In the genomic region with DNA sequence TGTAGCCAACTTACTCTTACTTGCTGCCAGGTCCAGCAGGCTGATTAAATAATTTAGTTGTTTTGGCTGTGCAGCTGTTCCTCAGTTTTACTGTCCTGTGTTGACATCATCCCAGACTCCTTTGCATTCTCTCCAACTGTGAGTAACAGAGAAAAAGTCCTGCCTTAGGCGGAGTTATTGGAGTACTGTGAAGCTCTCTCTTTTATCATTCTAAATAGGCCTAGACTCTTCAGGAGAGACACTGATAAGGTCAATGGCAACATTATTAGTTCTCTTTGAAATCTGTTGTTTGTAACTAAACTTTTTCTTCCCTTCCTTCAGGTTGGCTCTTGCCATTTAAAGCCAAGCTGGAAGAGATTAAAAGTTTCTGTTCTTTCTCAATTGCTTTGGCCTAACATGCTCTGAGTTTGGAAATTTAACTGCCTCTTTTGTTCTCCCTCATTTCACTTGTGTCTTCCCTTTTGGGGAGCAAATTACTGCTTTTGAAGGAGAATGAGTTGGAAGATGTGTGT, we compare ENCODE assay signal across 23 cellular contexts.
A peak's percentile ranks its signal among the peaks of the same experiment; 100 is the strongest.
DNase-seq lines count a peak whose midpoint lies in the region; ATAC-seq and TF ChIP-seq lines count a peak whose summit lies in the region.
"Had no signal": no experiment of that assay in that cellular context is flagged by ENCODE, and none has a peak within 500 bp of the region (broad histone marks: within the 10 kb centered on the region; RNA-seq: fewer than 3 reads in every experiment).

No MANE protein-coding gene starts in this region.

- no peak overlapping the region for H2BK20ac ChIP-seq in IMR-90 (ENCODE audit: low read depth, low read length)

- H2BK120ac ChIP-seq in IMR-90 (ENCODE audit: low read depth, low read length) (no peak overlapping the region), mesendoderm (ENCODE audit: low read depth, low read length) (no peak overlapping the region)

- no peaks in the 10 kb centered on the region for H3K79me2 ChIP-seq in mesendoderm (ENCODE audit: control insufficient read depth, insufficient read depth, low read length)
- H3K79me2 ChIP-seq: hepatocyte had no signal

- no peaks in the 10 kb centered on the region for H4K20me1 ChIP-seq in IMR-90 (ENCODE audit: insufficient read depth, low read length)

- no peak overlapping the region for H3K27ac Mint-ChIP-seq in activated T-helper 2 cell treated with anti-CD3 and anti-CD28 coated beads, Interferon-gamma antibody, Interleukin-2, Interleukin-4, amounts not matched to agents 10 μg/mL and 5 μg/mL and 100 μg/mL, durations not matched to agents 14 hours and 24 hours and 36 hours
- H3K27ac Mint-ChIP-seq in stimulated activated memory B cell treated with anti-CD40 and anti-IgM and Interleukin-4, amounts not matched to agents 10 μg/mL and 1 μg/mL and 100 μg/mL, for 72 hours = no peak overlapping the region
- H3K27ac Mint-ChIP-seq: activated CD4-positive, alpha-beta T cell treated with anti-CD3 and anti-CD28 coated beads, Interleukin-2, amount 10 ng/mL, durations not matched to agents 7 days and 5 days; CD8-positive, alpha-beta T cell; IgD-negative memory B cell; T-cell had no signal

- TF ChIP-seq CTCF in BE2C (IDR thresholded peaks at IDR 0.05; ENCODE audit: low read depth, low read length) = no peak
- TF ChIP-seq CTCF in IMR-90 (conservative IDR thresholded peaks at IDR 0.05; ENCODE audit: low read depth, low read length) = no peak

- ATAC-seq in IMR-90 (ENCODE audit: low read depth) (0 out of 2 replicates have a peak, but pooled peaks have one; percentile 14), HG02840 (IDR thresholded peaks at IDR 0.05; ENCODE audit: low FRiP score, unreplicated experiment) (no peak)
- ATAC-seq in stimulated activated memory B cell treated with anti-CD40 and anti-IgM and Interleukin-4, amounts not matched to agents 10 μg/mL and 1 μg/mL and 100 μg/mL, for 72 hours = no peak
- ATAC-seq: CD8-positive, alpha-beta T cell; foreskin keratinocyte; left colon; psoas muscle; T-cell had no signal

- H3K23ac ChIP-seq in IMR-90 (ENCODE audit: low read depth, low read length) (no peak overlapping the region), mesendoderm (ENCODE audit: low read length) (no peak overlapping the region)

- H3K4me2 ChIP-seq in IMR-90 (ENCODE audit: low read depth, low read length) (no peak overlapping the region), mesendoderm (ENCODE audit: low read length) (no peak overlapping the region)
- H3K4me2 ChIP-seq: hepatocyte had no signal

- H3K9ac ChIP-seq in IMR-90 (ENCODE audit: low read depth, low read length) (no peak overlapping the region), mesendoderm (ENCODE audit: low read length) (no peak overlapping the region)

- no CpG with 5 or more reads among the region's 1 CpG for WGBS in IMR-90 (ENCODE audit: extremely low coverage in 2 of 2, insufficient read length in 1 of 2), 2 experiments
- WGBS in mesendoderm (ENCODE audit: extremely low coverage, insufficient coverage, low lambda C conversion rate) = no CpG with 5 or more reads among the region's 1 CpG

- in situ Hi-C loops in IMR-90 (cut with MboI; ENCODE audit: low sequenced_read_pairs) = no loop called here

- H3K4ac ChIP-seq in IMR-90 (ENCODE audit: low read depth, low read length) (no peak overlapping the region), mesendoderm (ENCODE audit: low read depth, low read length) (no peak overlapping the region)

- H3K4me1 Mint-ChIP-seq in activated T-helper 2 cell treated with anti-CD3 and anti-CD28 coated beads, Interferon-gamma antibody, Interleukin-2, Interleukin-4, amounts not matched to agents 10 μg/mL and 5 μg/mL and 100 μg/mL, durations not matched to agents 14 hours and 24 hours and 36 hours (ENCODE audit: low read depth) = no peaks in the 10 kb centered on the region
- no peaks in the 10 kb centered on the region for H3K4me1 Mint-ChIP-seq in stimulated activated memory B cell treated with anti-CD40 and anti-IgM and Interleukin-4, amounts not matched to agents 10 μg/mL and 1 μg/mL and 100 μg/mL, for 72 hours
- H3K4me1 Mint-ChIP-seq: activated CD4-positive, alpha-beta T cell treated with anti-CD3 and anti-CD28 coated beads, Interleukin-2, amount 10 ng/mL, durations not matched to agents 7 days and 5 days; IgD-negative memory B cell; T-cell had no signal

- intact Hi-C loops in IMR-90 (cut with micrococcal nuclease) = no loop called here
- intact Hi-C loops in activated T-helper 2 cell treated with anti-CD3 and anti-CD28 coated beads, Interferon-gamma antibody, Interleukin-2, Interleukin-4, amounts not matched to agents 10 μg/mL and 5 μg/mL and 100 μg/mL, durations not matched to agents 14 hours and 24 hours and 36 hours (cut with micrococcal nuclease) = no loop called here

- TF ChIP-seq POLR2A in IMR-90 (IDR thresholded peaks at IDR 0.05; ENCODE audit: low read depth, low read length) = no peak

- no peak overlapping the region for H2AK9ac ChIP-seq in IMR-90 (replicated peaks; ENCODE audit: low read depth, low read length, poor library complexity)

- H3K56ac ChIP-seq in IMR-90 (ENCODE audit: extremely low read depth, insufficient read depth, low read length) (no peak overlapping the region), mesendoderm (ENCODE audit: low read length) (no peak overlapping the region)

- H3K9me3 ChIP-seq in BE2C (no peaks in the 10 kb centered on the region), IMR-90 (ENCODE audit: control insufficient read depth, insufficient read depth, low read length) (no peaks in the 10 kb centered on the region)
- H3K9me3 ChIP-seq: psoas muscle, stomach, transverse colon had no signal

- H4K8ac ChIP-seq in IMR-90 (ENCODE audit: low read depth in 2 of 2, low read length in 2 of 2) = no peak overlapping the region
- peak overlapping the region; percentile 65 for H4K8ac ChIP-seq in mesendoderm (ENCODE audit: low read depth, low read length)

- H3K9me3 Mint-ChIP-seq in activated T-helper 2 cell treated with anti-CD3 and anti-CD28 coated beads, Interferon-gamma antibody, Interleukin-2, Interleukin-4, amounts not matched to agents 10 μg/mL and 5 μg/mL and 100 μg/mL, durations not matched to agents 14 hours and 24 hours and 36 hours = no peaks in the 10 kb centered on the region
- no peaks in the 10 kb centered on the region for H3K9me3 Mint-ChIP-seq in stimulated activated memory B cell treated with anti-CD40 and anti-IgM and Interleukin-4, amounts not matched to agents 10 μg/mL and 1 μg/mL and 100 μg/mL, for 72 hours
- H3K9me3 Mint-ChIP-seq: activated CD4-positive, alpha-beta T cell treated with anti-CD3 and anti-CD28 coated beads, Interleukin-2, amount 10 ng/mL, durations not matched to agents 7 days and 5 days; CD8-positive, alpha-beta T cell; IgD-negative memory B cell; T-cell had no signal

- no TSS peak for BruUV-seq in IMR-90 (replicated peaks; lab: Mats Ljungman, UMichigan)

- no peak overlapping the region for H4K5ac ChIP-seq in IMR-90 (ENCODE audit: low read depth, low read length)
- no peak overlapping the region for H4K5ac ChIP-seq in mesendoderm (ENCODE audit: low read length)

- H3K27me3 ChIP-seq in BE2C (no peaks in the 10 kb centered on the region), IMR-90 (ENCODE audit: control insufficient read depth, insufficient read depth, low read length) (no peaks in the 10 kb centered on the region), mesendoderm (ENCODE audit: insufficient read depth, low read length, poor library complexity) (no peaks in the 10 kb centered on the region)
- H3K27me3 ChIP-seq: foreskin keratinocyte, hepatocyte, stomach, transverse colon had no signal

- H2BK5ac ChIP-seq in IMR-90 (ENCODE audit: low read depth, low read length, poor library complexity, severe bottlenecking) (no peak overlapping the region), mesendoderm (ENCODE audit: low read length) (no peak overlapping the region)

- DNase-seq in BE2C (peak; percentile 8), IMR-90 (no peak), fibroblast of peridontal ligament (ENCODE audit: extremely low read depth) (peak; percentile 53), mesendoderm (peak; percentile 77), DMS114 treated with DMSO at 0.1 percent for 48 hours (lab: John Stamatoyannopoulos, UW; ENCODE audit: unreplicated experiment) (no peak)
- DNase-seq in activated T-helper 2 cell treated with anti-CD3 and anti-CD28 coated beads, Interferon-gamma antibody, Interleukin-2, Interleukin-4, amounts not matched to agents 10 μg/mL and 5 μg/mL and 100 μg/mL, durations not matched to agents 14 hours and 24 hours and 36 hours (ENCODE audit: low spot score) = no peak
- DNase-seq: activated CD4-positive, alpha-beta T cell treated with anti-CD3 and anti-CD28 coated beads, Interleukin-2, amount 10 ng/mL, durations not matched to agents 7 days and 5 days; CD8-positive, alpha-beta T cell; cortex of kidney; DMS79; foreskin keratinocyte; left colon; NCI-H1436; NCI-H524 treated with DMSO at 0.1 percent for 48 hours; psoas muscle; stimulated activated CD4-positive, alpha-beta T cell treated with anti-CD3 and anti-CD28 coated beads, Interleukin-4, amount 100 ng/mL, for 24 hours; stomach; T-cell; transverse colon had no signal

- H3K4me3 ChIP-seq in BE2C (ENCODE audit: low read depth, low read length) = no peak overlapping the region
- no peak overlapping the region for H3K4me3 ChIP-seq in IMR-90 (ENCODE audit: insufficient read depth, low read depth, low read length)
- no peak overlapping the region for H3K4me3 ChIP-seq in mesendoderm (ENCODE audit: low read length)
- H3K4me3 ChIP-seq: hepatocyte, psoas muscle, stomach, transverse colon had no signal

- no peak overlapping the region for H3K4me3 Mint-ChIP-seq in activated T-helper 2 cell treated with anti-CD3 and anti-CD28 coated beads, Interferon-gamma antibody, Interleukin-2, Interleukin-4, amounts not matched to agents 10 μg/mL and 5 μg/mL and 100 μg/mL, durations not matched to agents 14 hours and 24 hours and 36 hours (ENCODE audit: low read depth)
- no peak overlapping the region for H3K4me3 Mint-ChIP-seq in stimulated activated memory B cell treated with anti-CD40 and anti-IgM and Interleukin-4, amounts not matched to agents 10 μg/mL and 1 μg/mL and 100 μg/mL, for 72 hours
- H3K4me3 Mint-ChIP-seq: activated CD4-positive, alpha-beta T cell treated with anti-CD3 and anti-CD28 coated beads, Interleukin-2, amount 10 ng/mL, durations not matched to agents 7 days and 5 days; CD8-positive, alpha-beta T cell; IgD-negative memory B cell; T-cell had no signal

- POLR2A ChIA-PET in IMR-90 (lab: Charles Lee; ENCODE audit: unreplicated experiment) = no interaction called here

- H3K79me1 ChIP-seq in IMR-90 (ENCODE audit: low read depth in 1 of 2, low read length in 2 of 2) (no peaks in the 10 kb centered on the region), mesendoderm (ENCODE audit: low read length) (no peaks in the 10 kb centered on the region)

- H3K18ac ChIP-seq in IMR-90 (ENCODE audit: low read depth, low read length) = no peak overlapping the region
- H3K18ac ChIP-seq in mesendoderm (ENCODE audit: low read length) = no peak overlapping the region

- no peak overlapping the region for H4K91ac ChIP-seq in IMR-90 (ENCODE audit: insufficient read depth, low read depth, low read length)

- H3K27me3 Mint-ChIP-seq in activated T-helper 2 cell treated with anti-CD3 and anti-CD28 coated beads, Interferon-gamma antibody, Interleukin-2, Interleukin-4, amounts not matched to agents 10 μg/mL and 5 μg/mL and 100 μg/mL, durations not matched to agents 14 hours and 24 hours and 36 hours (ENCODE audit: low read depth) = peaks cover 2% of the 10 kb centered on the region
- H3K27me3 Mint-ChIP-seq in stimulated activated memory B cell treated with anti-CD40 and anti-IgM and Interleukin-4, amounts not matched to agents 10 μg/mL and 1 μg/mL and 100 μg/mL, for 72 hours = no peaks in the 10 kb centered on the region
- H3K27me3 Mint-ChIP-seq: IgD-negative memory B cell had no signal

- dilution Hi-C loops in IMR-90 (cut with HindIII; ENCODE audit: low sequenced_read_pairs, unreplicated experiment) = no loop called here

- H3K14ac ChIP-seq in IMR-90 (replicated peaks; ENCODE audit: low read depth, low read length) = no peak overlapping the region

- no peaks in the 10 kb centered on the region for H3K36me3 Mint-ChIP-seq in activated T-helper 2 cell treated with anti-CD3 and anti-CD28 coated beads, Interferon-gamma antibody, Interleukin-2, Interleukin-4, amounts not matched to agents 10 μg/mL and 5 μg/mL and 100 μg/mL, durations not matched to agents 14 hours and 24 hours and 36 hours (ENCODE audit: low read depth)
- no peaks in the 10 kb centered on the region for H3K36me3 Mint-ChIP-seq in stimulated activated memory B cell treated with anti-CD40 and anti-IgM and Interleukin-4, amounts not matched to agents 10 μg/mL and 1 μg/mL and 100 μg/mL, for 72 hours
- H3K36me3 Mint-ChIP-seq: CD8-positive, alpha-beta T cell; IgD-negative memory B cell; T-cell had no signal

- H2BK15ac ChIP-seq in IMR-90 (ENCODE audit: low read depth, low read length) (no peak overlapping the region), mesendoderm (replicated peaks; ENCODE audit: low read depth) (no peak overlapping the region)

- H2AK5ac ChIP-seq in IMR-90 (ENCODE audit: low read depth, low read length) = no peak overlapping the region
- no peak overlapping the region for H2AK5ac ChIP-seq in mesendoderm (ENCODE audit: low read length)

- H3K36me3 ChIP-seq in BE2C = no peaks in the 10 kb centered on the region
- H3K36me3 ChIP-seq in IMR-90 (ENCODE audit: control insufficient read depth, insufficient read depth, low read length) = no peaks in the 10 kb centered on the region
- H3K36me3 ChIP-seq in mesendoderm (ENCODE audit: control insufficient read depth, insufficient read depth, low read length) = no peaks in the 10 kb centered on the region
- H3K36me3 ChIP-seq: stomach, transverse colon had no signal

- no peaks in the 10 kb centered on the region for H3K9me1 ChIP-seq in IMR-90 (ENCODE audit: insufficient read depth, low read length)

- no peak overlapping the region for H3K27ac ChIP-seq in IMR-90 (ENCODE audit: insufficient read depth, low read length)
- H3K27ac ChIP-seq in mesendoderm (ENCODE audit: low read depth, low read length) = no peak overlapping the region
- H3K27ac ChIP-seq: foreskin keratinocyte, hepatocyte, psoas muscle, stomach, transverse colon had no signal

- no peak for TF ChIP-seq RAD21 in IMR-90 (IDR thresholded peaks at IDR 0.05; ENCODE audit: low read length)

- H2AFZ ChIP-seq in IMR-90 (replicated peaks; ENCODE audit: low read length, poor library complexity) = no peak overlapping the region
- H2AFZ ChIP-seq: hepatocyte had no signal

- CTCF ChIA-PET in IMR-90 (lab: Yijun Ruan, JAX) = no interaction called here

- H3K4me1 ChIP-seq in BE2C (peaks cover 4% of the 10 kb centered on the region; the same call in 1 of the 2 replicates), IMR-90 (ENCODE audit: control insufficient read depth, insufficient read depth, low read length) (no peaks in the 10 kb centered on the region; the same call in 1 of the 2 replicates), mesendoderm (ENCODE audit: control insufficient read depth, low read depth, low read length) (peaks cover 8% of the 10 kb centered on the region)
- H3K4me1 ChIP-seq: foreskin keratinocyte had no signal

Comparison
In these comparisons a context has a peak if more than half of its experiments do, and no peak if none do; other contexts are left out.
1. DNase-seq: peak in BE2C (single experiment), fibroblast of peridontal ligament (single experiment) and mesendoderm (single experiment); none in IMR-90 (single experiment), DMS114 treated with DMSO at 0.1 percent for 48 hours (single experiment) and activated T-helper 2 cell treated with anti-CD3 and anti-CD28 coated beads, Interferon-gamma antibody, Interleukin-2, Interleukin-4, amounts not matched to agents 10 μg/mL and 5 μg/mL and 100 μg/mL, durations not matched to agents 14 hours and 24 hours and 36 hours (single experiment).